ENCODE assay signal across 1 cellular context in the genomic region with DNA sequence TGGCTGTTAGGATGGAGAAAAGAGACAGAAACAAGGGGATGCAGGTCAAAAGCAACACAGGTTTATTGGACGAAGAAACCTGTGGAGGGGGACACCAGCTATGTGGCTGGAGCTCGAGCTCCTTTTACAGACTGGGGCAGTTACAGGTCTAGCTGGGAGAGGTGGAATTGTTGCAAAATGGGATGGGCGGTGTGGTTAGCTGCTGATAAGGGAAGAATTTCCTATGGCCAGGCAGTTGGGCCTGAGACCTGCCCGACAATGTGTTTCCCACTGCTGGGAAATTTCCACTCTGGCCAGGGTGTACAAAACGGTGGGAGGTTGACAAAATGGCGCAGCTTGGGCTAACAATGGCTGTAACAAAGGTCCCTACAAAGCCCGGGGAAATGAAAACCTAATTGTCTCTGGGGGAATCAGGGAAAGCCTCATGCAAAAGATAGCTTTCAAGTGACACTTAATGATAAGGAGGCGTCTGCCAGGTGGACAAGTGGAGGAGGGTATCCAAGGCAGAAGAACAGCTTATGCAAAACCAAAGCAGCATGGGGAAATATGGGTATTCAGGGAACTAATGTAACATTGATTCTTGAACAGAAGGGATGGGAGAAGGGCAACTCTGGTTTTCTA.
TF ChIP-seq lines count a peak whose summit lies in the region.

No MANE protein-coding gene starts in this region.

TF ChIP-seq in K562, 482 proteins besides CTCF, POLR2A, EP300 and RAD21 (continued from another document):
- TF ChIP-seq, protein P1, sequence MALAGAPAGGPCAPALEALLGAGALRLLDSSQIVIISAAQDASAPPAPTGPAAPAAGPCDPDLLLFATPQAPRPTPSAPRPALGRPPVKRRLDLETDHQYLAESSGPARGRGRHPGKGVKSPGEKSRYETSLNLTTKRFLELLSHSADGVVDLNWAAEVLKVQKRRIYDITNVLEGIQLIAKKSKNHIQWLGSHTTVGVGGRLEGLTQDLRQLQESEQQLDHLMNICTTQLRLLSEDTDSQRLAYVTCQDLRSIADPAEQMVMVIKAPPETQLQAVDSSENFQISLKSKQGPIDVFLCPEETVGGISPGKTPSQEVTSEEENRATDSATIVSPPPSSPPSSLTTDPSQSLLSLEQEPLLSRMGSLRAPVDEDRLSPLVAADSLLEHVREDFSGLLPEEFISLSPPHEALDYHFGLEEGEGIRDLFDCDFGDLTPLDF (CRISPR knock-in tag; IDR thresholded peaks at IDR 0.05), result no peak
- TF ChIP-seq, protein P2, sequence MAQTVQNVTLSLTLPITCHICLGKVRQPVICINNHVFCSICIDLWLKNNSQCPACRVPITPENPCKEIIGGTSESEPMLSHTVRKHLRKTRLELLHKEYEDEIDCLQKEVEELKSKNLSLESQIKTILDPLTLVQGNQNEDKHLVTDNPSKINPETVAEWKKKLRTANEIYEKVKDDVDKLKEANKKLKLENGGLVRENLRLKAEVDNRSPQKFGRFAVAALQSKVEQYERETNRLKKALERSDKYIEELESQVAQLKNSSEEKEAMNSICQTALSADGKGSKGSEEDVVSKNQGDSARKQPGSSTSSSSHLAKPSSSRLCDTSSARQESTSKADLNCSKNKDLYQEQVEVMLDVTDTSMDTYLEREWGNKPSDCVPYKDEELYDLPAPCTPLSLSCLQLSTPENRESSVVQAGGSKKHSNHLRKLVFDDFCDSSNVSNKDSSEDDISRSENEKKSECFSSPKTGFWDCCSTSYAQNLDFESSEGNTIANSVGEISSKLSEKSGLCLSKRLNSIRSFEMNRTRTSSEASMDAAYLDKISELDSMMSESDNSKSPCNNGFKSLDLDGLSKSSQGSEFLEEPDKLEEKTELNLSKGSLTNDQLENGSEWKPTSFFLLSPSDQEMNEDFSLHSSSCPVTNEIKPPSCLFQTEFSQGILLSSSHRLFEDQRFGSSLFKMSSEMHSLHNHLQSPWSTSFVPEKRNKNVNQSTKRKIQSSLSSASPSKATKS (CRISPR knock-in tag; IDR thresholded peaks at IDR 0.05), result peak; percentile 87
- TF ChIP-seq DMBX1 (CRISPR knock-in tag; IDR thresholded peaks at IDR 0.05; ENCODE audit: borderline replicate concordance) (peak; percentile 100), BACH1 (tag; IDR thresholded peaks at IDR 0.05) (peak; percentile 93), NR2C2 (CRISPR knock-in tag; IDR thresholded peaks at IDR 0.05) (no peak), NR2C2 (tag; IDR thresholded peaks at IDR 0.05) (peak; percentile 74), CXXC5 (CRISPR knock-in tag; IDR thresholded peaks at IDR 0.05) (peak; percentile 98), ZNF444 (CRISPR knock-in tag; IDR thresholded peaks at IDR 0.05) (peak; percentile 67; the same call in 1 of the 2 replicates), CBFA2T2 (conservative IDR thresholded peaks at IDR 0.05) (peak; percentile 68), PHTF2 (CRISPR knock-in tag; IDR thresholded peaks at IDR 0.05) (peak; percentile 88; the same call in 1 of the 2 replicates), MAFG (tag; conservative IDR thresholded peaks at IDR 0.05) (peak; percentile 42; the same call in 1 of the 2 replicates), ZNF3 (CRISPR knock-in tag; IDR thresholded peaks at IDR 0.05) (no peak), ZNF589 (CRISPR knock-in tag; IDR thresholded peaks at IDR 0.05; ENCODE audit: low read depth) (peak; percentile 93), ELF2 (CRISPR knock-in tag; IDR thresholded peaks at IDR 0.05) (peak; percentile 71; the same call in 1 of the 2 replicates), ZFP1 (CRISPR knock-in tag; IDR thresholded peaks at IDR 0.05) (peak; percentile 89), ZBTB17 (CRISPR knock-in tag; IDR thresholded peaks at IDR 0.05) (peak; percentile 95), SETDB1 (IDR thresholded peaks at IDR 0.05; ENCODE audit: low read length) (no peak), SMAD3 (CRISPR knock-in tag; conservative IDR thresholded peaks at IDR 0.05) (peak; percentile 98), ZFP30 (CRISPR knock-in tag; IDR thresholded peaks at IDR 0.05; ENCODE audit: borderline replicate concordance) (0 out of 2 replicates have a peak, but pooled peaks have one; percentile 24), ZNF324 (CRISPR knock-in tag; IDR thresholded peaks at IDR 0.05) (peak; percentile 36; the same call in 1 of the 2 replicates), MEF2A (IDR thresholded peaks at IDR 0.05; ENCODE audit: control insufficient read depth, low read depth, low read length) (no peak), ZNF507 (tag; conservative IDR thresholded peaks at IDR 0.05) (peak; percentile 30), SIRT6 (IDR thresholded peaks at IDR 0.05; ENCODE audit: low read depth, low read length) (no peak), ATF7 (IDR thresholded peaks at IDR 0.05) (0 out of 2 replicates have a peak, but pooled peaks have one; percentile 29), E2F3 (CRISPR knock-in tag; IDR thresholded peaks at IDR 0.05) (peak; percentile 94), DIDO1 (tag; IDR thresholded peaks at IDR 0.05; ENCODE audit: low read depth) (0 out of 2 replicates have a peak, but pooled peaks have one; percentile 46), MTA2 (IDR thresholded peaks at IDR 0.05; ENCODE audit: low read depth) (peak; percentile 73), ZNF707 (CRISPR knock-in tag; conservative IDR thresholded peaks at IDR 0.05) (peak; percentile 88), GATAD2A (IDR thresholded peaks at IDR 0.05) (peak; percentile 98), ZBTB8A (IDR thresholded peaks at IDR 0.05; ENCODE audit: partially characterized antibody) (no peak), POLR2H (tag; IDR thresholded peaks at IDR 0.05; ENCODE audit: low read depth) (peak; percentile 10; the same call in 1 of the 2 replicates), SRSF7 (optimal IDR thresholded peaks at IDR 0.05; ENCODE audit: low read depth, low read length) (no peak), ZNF561 (CRISPR knock-in tag; conservative IDR thresholded peaks at IDR 0.05) (0 out of 2 replicates have a peak, but pooled peaks have one; percentile 49), HDAC8 (tag; IDR thresholded peaks at IDR 0.05) (peak; percentile 95), TCFL5 (CRISPR knock-in tag; conservative IDR thresholded peaks at IDR 0.05) (peak; percentile 91; the same call in 1 of the 2 replicates), ZNF239 (CRISPR knock-in tag; IDR thresholded peaks at IDR 0.05) (peak; percentile 96), DPF2 (IDR thresholded peaks at IDR 0.05) (peak; percentile 90), ILK (tag; IDR thresholded peaks at IDR 0.05; ENCODE audit: borderline replicate concordance, low read depth) (peak; percentile 92)
- TF ChIP-seq, protein P3, sequence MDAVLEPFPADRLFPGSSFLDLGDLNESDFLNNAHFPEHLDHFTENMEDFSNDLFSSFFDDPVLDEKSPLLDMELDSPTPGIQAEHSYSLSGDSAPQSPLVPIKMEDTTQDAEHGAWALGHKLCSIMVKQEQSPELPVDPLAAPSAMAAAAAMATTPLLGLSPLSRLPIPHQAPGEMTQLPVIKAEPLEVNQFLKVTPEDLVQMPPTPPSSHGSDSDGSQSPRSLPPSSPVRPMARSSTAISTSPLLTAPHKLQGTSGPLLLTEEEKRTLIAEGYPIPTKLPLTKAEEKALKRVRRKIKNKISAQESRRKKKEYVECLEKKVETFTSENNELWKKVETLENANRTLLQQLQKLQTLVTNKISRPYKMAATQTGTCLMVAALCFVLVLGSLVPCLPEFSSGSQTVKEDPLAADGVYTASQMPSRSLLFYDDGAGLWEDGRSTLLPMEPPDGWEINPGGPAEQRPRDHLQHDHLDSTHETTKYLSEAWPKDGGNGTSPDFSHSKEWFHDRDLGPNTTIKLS (IDR thresholded peaks at IDR 0.05; ENCODE audit: borderline replicate concordance, low read depth), result 0 out of 2 replicates have a peak, but pooled peaks have one; percentile 33
- TF ChIP-seq, protein P4, sequence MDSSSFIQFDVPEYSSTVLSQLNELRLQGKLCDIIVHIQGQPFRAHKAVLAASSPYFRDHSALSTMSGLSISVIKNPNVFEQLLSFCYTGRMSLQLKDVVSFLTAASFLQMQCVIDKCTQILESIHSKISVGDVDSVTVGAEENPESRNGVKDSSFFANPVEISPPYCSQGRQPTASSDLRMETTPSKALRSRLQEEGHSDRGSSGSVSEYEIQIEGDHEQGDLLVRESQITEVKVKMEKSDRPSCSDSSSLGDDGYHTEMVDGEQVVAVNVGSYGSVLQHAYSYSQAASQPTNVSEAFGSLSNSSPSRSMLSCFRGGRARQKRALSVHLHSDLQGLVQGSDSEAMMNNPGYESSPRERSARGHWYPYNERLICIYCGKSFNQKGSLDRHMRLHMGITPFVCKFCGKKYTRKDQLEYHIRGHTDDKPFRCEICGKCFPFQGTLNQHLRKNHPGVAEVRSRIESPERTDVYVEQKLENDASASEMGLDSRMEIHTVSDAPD (CRISPR knock-in tag; IDR thresholded peaks at IDR 0.05), result peak; percentile 87
- TF ChIP-seq, protein P5, sequence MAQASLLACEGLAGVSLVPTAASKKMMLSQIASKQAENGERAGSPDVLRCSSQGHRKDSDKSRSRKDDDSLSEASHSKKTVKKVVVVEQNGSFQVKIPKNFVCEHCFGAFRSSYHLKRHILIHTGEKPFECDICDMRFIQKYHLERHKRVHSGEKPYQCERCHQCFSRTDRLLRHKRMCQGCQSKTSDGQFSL (CRISPR knock-in tag; IDR thresholded peaks at IDR 0.05), result no peak
- TF ChIP-seq, protein P5 (tag; IDR thresholded peaks at IDR 0.05), result peak in 1 of 2 experiments; percentile 97; a peak in 2 of 4 replicates
- TF ChIP-seq, protein P6, sequence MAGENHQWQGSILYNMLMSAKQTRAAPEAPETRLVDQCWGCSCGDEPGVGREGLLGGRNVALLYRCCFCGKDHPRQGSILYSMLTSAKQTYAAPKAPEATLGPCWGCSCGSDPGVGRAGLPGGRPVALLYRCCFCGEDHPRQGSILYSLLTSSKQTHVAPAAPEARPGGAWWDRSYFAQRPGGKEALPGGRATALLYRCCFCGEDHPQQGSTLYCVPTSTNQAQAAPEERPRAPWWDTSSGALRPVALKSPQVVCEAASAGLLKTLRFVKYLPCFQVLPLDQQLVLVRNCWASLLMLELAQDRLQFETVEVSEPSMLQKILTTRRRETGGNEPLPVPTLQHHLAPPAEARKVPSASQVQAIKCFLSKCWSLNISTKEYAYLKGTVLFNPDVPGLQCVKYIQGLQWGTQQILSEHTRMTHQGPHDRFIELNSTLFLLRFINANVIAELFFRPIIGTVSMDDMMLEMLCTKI (IDR thresholded peaks at IDR 0.05; ENCODE audit: partially characterized antibody), result no peak
- TF ChIP-seq, protein P7, sequence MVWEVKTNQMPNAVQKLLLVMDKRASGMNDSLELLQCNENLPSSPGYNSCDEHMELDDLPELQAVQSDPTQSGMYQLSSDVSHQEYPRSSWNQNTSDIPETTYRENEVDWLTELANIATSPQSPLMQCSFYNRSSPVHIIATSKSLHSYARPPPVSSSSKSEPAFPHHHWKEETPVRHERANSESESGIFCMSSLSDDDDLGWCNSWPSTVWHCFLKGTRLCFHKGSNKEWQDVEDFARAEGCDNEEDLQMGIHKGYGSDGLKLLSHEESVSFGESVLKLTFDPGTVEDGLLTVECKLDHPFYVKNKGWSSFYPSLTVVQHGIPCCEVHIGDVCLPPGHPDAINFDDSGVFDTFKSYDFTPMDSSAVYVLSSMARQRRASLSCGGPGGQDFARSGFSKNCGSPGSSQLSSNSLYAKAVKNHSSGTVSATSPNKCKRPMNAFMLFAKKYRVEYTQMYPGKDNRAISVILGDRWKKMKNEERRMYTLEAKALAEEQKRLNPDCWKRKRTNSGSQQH (CRISPR knock-in tag; IDR thresholded peaks at IDR 0.05), result peak; percentile 94
- TF ChIP-seq, protein P8, sequence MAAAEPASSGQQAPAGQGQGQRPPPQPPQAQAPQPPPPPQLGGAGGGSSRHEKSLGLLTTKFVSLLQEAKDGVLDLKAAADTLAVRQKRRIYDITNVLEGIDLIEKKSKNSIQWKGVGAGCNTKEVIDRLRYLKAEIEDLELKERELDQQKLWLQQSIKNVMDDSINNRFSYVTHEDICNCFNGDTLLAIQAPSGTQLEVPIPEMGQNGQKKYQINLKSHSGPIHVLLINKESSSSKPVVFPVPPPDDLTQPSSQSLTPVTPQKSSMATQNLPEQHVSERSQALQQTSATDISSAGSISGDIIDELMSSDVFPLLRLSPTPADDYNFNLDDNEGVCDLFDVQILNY (CRISPR knock-in tag; IDR thresholded peaks at IDR 0.05), result no peak
- TF ChIP-seq, protein P9, sequence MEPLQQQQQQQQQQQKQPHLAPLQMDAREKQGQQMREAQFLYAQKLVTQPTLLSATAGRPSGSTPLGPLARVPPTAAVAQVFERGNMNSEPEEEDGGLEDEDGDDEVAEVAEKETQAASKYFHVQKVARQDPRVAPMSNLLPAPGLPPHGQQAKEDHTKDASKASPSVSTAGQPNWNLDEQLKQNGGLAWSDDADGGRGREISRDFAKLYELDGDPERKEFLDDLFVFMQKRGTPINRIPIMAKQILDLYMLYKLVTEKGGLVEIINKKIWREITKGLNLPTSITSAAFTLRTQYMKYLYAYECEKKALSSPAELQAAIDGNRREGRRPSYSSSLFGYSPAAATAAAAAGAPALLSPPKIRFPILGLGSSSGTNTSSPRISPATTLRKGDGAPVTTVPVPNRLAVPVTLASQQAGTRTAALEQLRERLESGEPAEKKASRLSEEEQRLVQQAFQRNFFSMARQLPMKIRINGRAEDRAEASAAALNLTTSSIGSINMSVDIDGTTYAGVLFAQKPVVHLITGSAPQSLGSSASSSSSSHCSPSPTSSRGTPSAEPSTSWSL (CRISPR knock-in tag; IDR thresholded peaks at IDR 0.05; ENCODE audit: borderline replicate concordance), result peak; percentile 95; the same call in 1 of the 2 replicates
- TF ChIP-seq, protein P10, sequence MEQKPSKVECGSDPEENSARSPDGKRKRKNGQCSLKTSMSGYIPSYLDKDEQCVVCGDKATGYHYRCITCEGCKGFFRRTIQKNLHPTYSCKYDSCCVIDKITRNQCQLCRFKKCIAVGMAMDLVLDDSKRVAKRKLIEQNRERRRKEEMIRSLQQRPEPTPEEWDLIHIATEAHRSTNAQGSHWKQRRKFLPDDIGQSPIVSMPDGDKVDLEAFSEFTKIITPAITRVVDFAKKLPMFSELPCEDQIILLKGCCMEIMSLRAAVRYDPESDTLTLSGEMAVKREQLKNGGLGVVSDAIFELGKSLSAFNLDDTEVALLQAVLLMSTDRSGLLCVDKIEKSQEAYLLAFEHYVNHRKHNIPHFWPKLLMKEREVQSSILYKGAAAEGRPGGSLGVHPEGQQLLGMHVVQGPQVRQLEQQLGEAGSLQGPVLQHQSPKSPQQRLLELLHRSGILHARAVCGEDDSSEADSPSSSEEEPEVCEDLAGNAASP (IDR thresholded peaks at IDR 0.05), result no peak
- TF ChIP-seq, protein P11, sequence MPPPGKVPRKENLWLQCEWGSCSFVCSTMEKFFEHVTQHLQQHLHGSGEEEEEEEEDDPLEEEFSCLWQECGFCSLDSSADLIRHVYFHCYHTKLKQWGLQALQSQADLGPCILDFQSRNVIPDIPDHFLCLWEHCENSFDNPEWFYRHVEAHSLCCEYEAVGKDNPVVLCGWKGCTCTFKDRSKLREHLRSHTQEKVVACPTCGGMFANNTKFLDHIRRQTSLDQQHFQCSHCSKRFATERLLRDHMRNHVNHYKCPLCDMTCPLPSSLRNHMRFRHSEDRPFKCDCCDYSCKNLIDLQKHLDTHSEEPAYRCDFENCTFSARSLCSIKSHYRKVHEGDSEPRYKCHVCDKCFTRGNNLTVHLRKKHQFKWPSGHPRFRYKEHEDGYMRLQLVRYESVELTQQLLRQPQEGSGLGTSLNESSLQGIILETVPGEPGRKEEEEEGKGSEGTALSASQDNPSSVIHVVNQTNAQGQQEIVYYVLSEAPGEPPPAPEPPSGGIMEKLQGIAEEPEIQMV (tag; conservative IDR thresholded peaks at IDR 0.05; ENCODE audit: low read depth), result peak; percentile 92
- TF ChIP-seq, protein P12, sequence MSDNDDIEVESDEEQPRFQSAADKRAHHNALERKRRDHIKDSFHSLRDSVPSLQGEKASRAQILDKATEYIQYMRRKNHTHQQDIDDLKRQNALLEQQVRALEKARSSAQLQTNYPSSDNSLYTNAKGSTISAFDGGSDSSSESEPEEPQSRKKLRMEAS (CRISPR knock-in tag; IDR thresholded peaks at IDR 0.05), result no peak
